ENCODE assay signal across 9 cellular contexts in genomic region chr6:27669798-27670301, GRCh38.
DNase-seq lines count a peak whose midpoint lies in the region; ATAC-seq, FAIRE-seq and TF ChIP-seq lines count a peak whose summit lies in the region.
"Had no signal": no experiment of that assay in that cellular context is flagged by ENCODE, and none has a peak within 500 bp of the region (broad histone marks: within the 10 kb centered on the region; RNA-seq: fewer than 3 reads in every experiment).

No MANE protein-coding gene starts in this region.

- no peak for DNase-seq in activated CD8-positive, alpha-beta memory T cell treated with anti-CD3 and anti-CD28 coated beads, Interleukin-2, amount 10 ng/mL, durations not matched to agents 7 days and 5 days
- no peak for DNase-seq in activated CD8-positive, alpha-beta memory T cell treated with anti-CD3 and anti-CD28 coated beads, Interleukin-2, amount 50 U/mL, for 48 hours
- DNase-seq in OCI-M1 (lab: John Stamatoyannopoulos, UW) (peak; percentile 72), endodermal cell (peak; percentile 71), progenitor cell of endocrine pancreas (ENCODE audit: low spot score, unreplicated experiment) (no peak), NCI-H2227 (lab: John Stamatoyannopoulos, UW; ENCODE audit: unreplicated experiment) (no peak), medulla oblongata (ENCODE audit: extremely low spot score) (no peak), GM19239 (ENCODE audit: insufficient read length, low spot score) (no peak)

- H3K4me3 Mint-ChIP-seq in activated CD8-positive, alpha-beta memory T cell treated with anti-CD3 and anti-CD28 coated beads, Interleukin-2, amount 10 ng/mL, durations not matched to agents 7 days and 5 days, result peak overlapping the region; percentile 51
- H3K4me3 Mint-ChIP-seq in endodermal cell, result peak overlapping the region; percentile 68
- peak overlapping the region; percentile 40 for H3K4me3 Mint-ChIP-seq in progenitor cell of endocrine pancreas (ENCODE audit: low read depth)

- CTCF ChIA-PET in activated CD8-positive, alpha-beta memory T cell treated with anti-CD3 and anti-CD28 coated beads, Interleukin-2, amount 10 ng/mL, durations not matched to agents 7 days and 5 days (lab: Charles Lee), result interaction anchor here (0.8 to 2.3 kb wide), 4 partner anchors 18 to 197 kb away, joined by 3 to 8 read pairs (median 4); partner anchors contain the start of gene ZNF184

- peaks cover 52% of the 10 kb centered on the region for H3K4me1 Mint-ChIP-seq in activated CD8-positive, alpha-beta memory T cell treated with anti-CD3 and anti-CD28 coated beads, Interleukin-2, amount 10 ng/mL, durations not matched to agents 7 days and 5 days
- H3K4me1 Mint-ChIP-seq in endodermal cell (peaks cover 15% of the 10 kb centered on the region), progenitor cell of endocrine pancreas (ENCODE audit: low read depth) (peaks cover 11% of the 10 kb centered on the region)

- peaks cover 4% of the 10 kb centered on the region for H3K4me1 ChIP-seq in endodermal cell (ENCODE audit: control insufficient read depth, insufficient read depth, low read length)

- H3K36me3 Mint-ChIP-seq in activated CD8-positive, alpha-beta memory T cell treated with anti-CD3 and anti-CD28 coated beads, Interleukin-2, amount 10 ng/mL, durations not matched to agents 7 days and 5 days, result no peaks in the 10 kb centered on the region
- no peaks in the 10 kb centered on the region for H3K36me3 Mint-ChIP-seq in endodermal cell (ENCODE audit: low read depth)
- no peaks in the 10 kb centered on the region for H3K36me3 Mint-ChIP-seq in progenitor cell of endocrine pancreas (ENCODE audit: insufficient read depth)

- TF ChIP-seq CTCF in endodermal cell (conservative IDR thresholded peaks at IDR 0.05) (no peak), progenitor cell of endocrine pancreas (IDR thresholded peaks at IDR 0.05; ENCODE audit: unreplicated experiment) (no peak)

- H3K27ac ChIP-seq in endodermal cell (ENCODE audit: low read depth, low read length), result no peak overlapping the region
- H3K27ac ChIP-seq: neutrophil had no signal

- no peak for FAIRE-seq in GM19239 (lab: Jason Lieb, UNC)

- no peaks in the 10 kb centered on the region for H3K9me3 ChIP-seq in endodermal cell (ENCODE audit: control insufficient read depth, low read length)
- H3K9me3 ChIP-seq: neutrophil had no signal

- H3K27me3 Mint-ChIP-seq in activated CD8-positive, alpha-beta memory T cell treated with anti-CD3 and anti-CD28 coated beads, Interleukin-2, amount 10 ng/mL, durations not matched to agents 7 days and 5 days, result peaks cover 80% of the 10 kb centered on the region
- H3K27me3 Mint-ChIP-seq in endodermal cell (ENCODE audit: insufficient read depth) (peaks cover 45% of the 10 kb centered on the region), progenitor cell of endocrine pancreas (peaks cover 86% of the 10 kb centered on the region)

- no peak overlapping the region for H3K9ac ChIP-seq in endodermal cell (ENCODE audit: extremely low read depth, low read length, poor library complexity, severe bottlenecking)

- H3K36me3 ChIP-seq in endodermal cell (ENCODE audit: control insufficient read depth, insufficient read depth, low read length), result no peaks in the 10 kb centered on the region
- H3K36me3 ChIP-seq: neutrophil had no signal

- WGBS in endodermal cell (ENCODE audit: insufficient coverage in 1 of 2, insufficient read length in 1 of 2), 2 experiments, result 17 to 24% methylated on average over 2 to 11 of the region's 11 CpGs

- H3K4me3 ChIP-seq in endodermal cell (ENCODE audit: low read length), result peak overlapping the region; percentile 88

- no peaks in the 10 kb centered on the region for H3K9me3 Mint-ChIP-seq in activated CD8-positive, alpha-beta memory T cell treated with anti-CD3 and anti-CD28 coated beads, Interleukin-2, amount 10 ng/mL, durations not matched to agents 7 days and 5 days (ENCODE audit: low read depth)
- H3K9me3 Mint-ChIP-seq in endodermal cell, result no peaks in the 10 kb centered on the region
- H3K9me3 Mint-ChIP-seq in progenitor cell of endocrine pancreas (ENCODE audit: low read depth), result no peaks in the 10 kb centered on the region

- no peak for ATAC-seq in activated CD8-positive, alpha-beta memory T cell treated with anti-CD3 and anti-CD28 coated beads, Interleukin-2, amount 10 ng/mL, durations not matched to agents 7 days and 5 days

- peak overlapping the region; percentile 13 for H3K27ac Mint-ChIP-seq in activated CD8-positive, alpha-beta memory T cell treated with anti-CD3 and anti-CD28 coated beads, Interleukin-2, amount 10 ng/mL, durations not matched to agents 7 days and 5 days
- peak overlapping the region; percentile 5 for H3K27ac Mint-ChIP-seq in endodermal cell
- H3K27ac Mint-ChIP-seq in progenitor cell of endocrine pancreas, result peak overlapping the region; percentile 87

- peaks cover 26% of the 10 kb centered on the region for H3K27me3 ChIP-seq in endodermal cell (ENCODE audit: control insufficient read depth, insufficient read depth, low read length, poor library complexity, severe bottlenecking)

Comparison
In these comparisons a context has a peak if more than half of its experiments do, and no peak if none do; other contexts are left out.
1. DNase-seq: peak in OCI-M1 (single experiment) and endodermal cell (single experiment); none in activated CD8-positive, alpha-beta memory T cell treated with anti-CD3 and anti-CD28 coated beads, Interleukin-2, amount 10 ng/mL, durations not matched to agents 7 days and 5 days (single experiment), activated CD8-positive, alpha-beta memory T cell treated with anti-CD3 and anti-CD28 coated beads, Interleukin-2, amount 50 U/mL, for 48 hours (single experiment), progenitor cell of endocrine pancreas (single experiment), NCI-H2227 (single experiment), medulla oblongata (single experiment) and GM19239 (single experiment).
2. H3K27ac Mint-ChIP-seq: peak in every context shown above with its lines; median percentile 87 in progenitor cell of endocrine pancreas; 13 in activated CD8-positive, alpha-beta memory T cell treated with anti-CD3 and anti-CD28 coated beads, Interleukin-2, amount 10 ng/mL, durations not matched to agents 7 days and 5 days; 5 in endodermal cell.
3. Peak in every context shown above with its lines, with median percentiles within 50 percentile points of each other: H3K4me3 Mint-ChIP-seq.